8 cellular contexts compared by ENCODE assay signal in genomic region chr1:21091053-21091690, GRCh38.
DNase-seq lines count a peak whose midpoint lies in the region; ATAC-seq and TF ChIP-seq lines count a peak whose summit lies in the region.
"Not testable (repeated sequence)": the region's sequence is repeated elsewhere in the genome, so short reads cannot be mapped to it uniquely, and the experiment has no call there.

No MANE protein-coding gene starts in this region.

- CTCF ChIA-PET in Calu3 (lab: Charles Lee): not testable (repeated sequence)
- CTCF ChIA-PET in RWPE1 (lab: Yijun Ruan, JAX): interaction anchor here (0.6 kb wide), 2 partner anchors 12 to 127 kb away, joined by 3 read pairs; no protein-coding TSS in a partner anchor

- TF ChIP-seq CTCF in Calu3 (IDR thresholded peaks at IDR 0.05; ENCODE audit: unreplicated experiment); RWPE1 (conservative IDR thresholded peaks at IDR 0.05; ENCODE audit: low read depth); epithelial cell of proximal tubule (conservative IDR thresholded peaks at IDR 0.05; ENCODE audit: low read depth, low read length); neutrophil (IDR thresholded peaks at IDR 0.05); thoracic aorta (IDR thresholded peaks at IDR 0.05): not testable (repeated sequence)

- not testable (repeated sequence) for H3K27ac Mint-ChIP-seq in Calu3 (ENCODE audit: unreplicated experiment)

- not testable (repeated sequence) for H3K27me3 ChIP-seq in Karpas-422 (ENCODE audit: low read length); neutrophil; thoracic aorta (replicated peaks; ENCODE audit: insufficient read depth)

- not testable (repeated sequence) for H3K4me2 ChIP-seq in Karpas-422 (ENCODE audit: low read depth, low read length, poor library complexity, severe bottlenecking)

- peak; percentile 53 for DNase-seq in Calu3
- DNase-seq in Karpas-422; RWPE1 (ENCODE audit: low spot score): not testable (repeated sequence)
- peak; percentile 87 for DNase-seq in amniotic epithelial cell (ENCODE audit: low read depth)
- DNase-seq in epithelial cell of proximal tubule (ENCODE audit: low read depth): peak; percentile 59
- DNase-seq in islet precursor cell: peak; percentile 85
- peak; percentile 21 for DNase-seq in thoracic aorta (ENCODE audit: low spot score)

- not testable (repeated sequence) for H3K9me3 ChIP-seq in Karpas-422 (ENCODE audit: low read length); neutrophil; thoracic aorta

- H3K9me3 Mint-ChIP-seq in Calu3 (ENCODE audit: low read depth, unreplicated experiment): not testable (repeated sequence)

- peaks cover 74% of the 10 kb centered on the region for H3K79me2 ChIP-seq in Karpas-422 (ENCODE audit: low read length)

- not testable (repeated sequence) for H3K9ac ChIP-seq in Karpas-422 (ENCODE audit: low read length)

- H3K36me3 ChIP-seq in Karpas-422 (ENCODE audit: insufficient read depth, low read length): peaks cover 46% of the 10 kb centered on the region
- H3K36me3 ChIP-seq in neutrophil: peaks cover 12% of the 10 kb centered on the region
- H3K36me3 ChIP-seq in thoracic aorta: not testable (repeated sequence)

- H3K27me3 Mint-ChIP-seq in Calu3 (ENCODE audit: unreplicated experiment): not testable (repeated sequence)

- POLR2A ChIA-PET in RWPE1 (lab: Yijun Ruan, JAX; ENCODE audit: low non-redundant PET): not testable (repeated sequence)

- not testable (repeated sequence) for H3K4me3 ChIP-seq in Karpas-422 (ENCODE audit: low read length); epithelial cell of proximal tubule (ENCODE audit: low read depth, low read length)
- H3K4me3 ChIP-seq in neutrophil (ENCODE audit: low read depth in 1 of 2, low read length in 1 of 2) (peak overlapping the region; percentile 1 to 8), thoracic aorta (peak overlapping the region; percentile 19)

- H3K4me3 Mint-ChIP-seq in Calu3 (ENCODE audit: low read depth, unreplicated experiment): not testable (repeated sequence)

- not testable (repeated sequence) for H3K4me1 Mint-ChIP-seq in Calu3 (ENCODE audit: low read depth, unreplicated experiment)

- not testable (repeated sequence) for BruUV-seq in Calu3 (replicated peaks; lab: Mats Ljungman, UMichigan)

- intact Hi-C loops in Calu3 (cut with micrococcal nuclease; ENCODE audit: unreplicated experiment): not testable (repeated sequence)

- H3K27ac ChIP-seq in Karpas-422 (ENCODE audit: low read length) (0 out of 2 replicates have a peak overlapping the region, but pooled peaks have one; percentile 5), RWPE1 (peak overlapping the region; percentile 70), neutrophil (peak overlapping the region; percentile 75), thoracic aorta (peak overlapping the region in 1 of 2 donors; percentile 38)

- H4K20me1 ChIP-seq in Karpas-422 (ENCODE audit: insufficient read depth, low read depth, low read length): not testable (repeated sequence)

- peak; percentile 65 for ATAC-seq in thoracic aorta (ENCODE audit: insufficient number of reproducible peaks, low FRiP score, low read depth)

- H3K9me2 ChIP-seq in Karpas-422 (replicated peaks; ENCODE audit: insufficient read depth, low read length): not testable (repeated sequence)

- not testable (repeated sequence) for H3K36me3 Mint-ChIP-seq in Calu3 (ENCODE audit: insufficient read depth, unreplicated experiment)

- peaks cover 21% of the 10 kb centered on the region for H3K4me1 ChIP-seq in Karpas-422 (ENCODE audit: low read length)
- H3K4me1 ChIP-seq in neutrophil (ENCODE audit: control insufficient read depth in 1 of 2, insufficient read depth in 1 of 2, low read depth in 1 of 2, low read length in 1 of 2): peaks cover 29 to 34% of the 10 kb centered on the region in 2 experiments
- H3K4me1 ChIP-seq in thoracic aorta (ENCODE audit: control insufficient read depth in 1 of 2, low read depth in 2 of 2): peaks cover 0 to 13% of the 10 kb centered on the region in 2 donors

- H2AFZ ChIP-seq in Karpas-422 (ENCODE audit: low read length): not testable (repeated sequence)
